ENCODE assay signal across 19 cellular contexts in the genomic region with DNA sequence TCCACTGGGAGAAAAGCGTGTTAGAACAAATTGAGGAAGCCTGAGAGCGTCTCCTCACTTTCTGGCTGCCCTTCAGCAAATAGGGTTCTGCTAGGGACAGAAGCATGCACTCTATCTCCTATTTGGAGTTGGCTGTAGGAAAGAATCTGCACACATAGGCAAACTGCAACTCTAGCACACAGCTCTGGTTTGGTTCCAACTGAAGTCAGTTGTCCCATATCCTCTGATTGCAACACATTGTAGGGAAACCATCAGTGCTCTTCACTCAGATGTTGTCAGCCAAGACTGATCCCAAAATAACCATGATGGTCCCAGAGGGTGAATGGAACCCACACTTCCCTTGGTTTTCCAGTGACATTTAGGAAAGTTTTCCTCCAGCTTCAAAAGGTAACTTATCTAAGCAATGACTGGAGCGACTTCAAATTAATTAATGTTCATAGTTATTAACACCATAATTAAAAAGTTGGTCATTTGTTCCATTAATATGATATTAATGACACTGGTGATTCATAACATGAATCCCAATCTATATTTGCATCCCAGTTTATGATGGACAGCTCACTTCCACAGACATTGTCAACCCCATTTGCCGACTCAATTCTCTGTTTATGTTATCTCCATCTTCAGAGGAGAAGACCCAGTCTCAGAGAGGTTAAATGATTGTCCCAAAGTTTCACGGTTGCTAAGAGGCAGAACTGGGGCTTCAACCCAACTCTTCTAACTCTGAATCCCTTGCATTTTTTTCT.
"Had no signal": no experiment of that assay in that cellular context is flagged by ENCODE, and none has a peak within 500 bp of the region (broad histone marks: within the 10 kb centered on the region; RNA-seq: fewer than 3 reads in every experiment).

No MANE protein-coding gene starts in this region.

- H3K9me3 ChIP-seq: left lung, pancreas, right lobe of liver, testis had no signal

- H3K4me3 ChIP-seq: left lung, pancreas, right lobe of liver, testis had no signal

- H3K27me3 ChIP-seq: left lung, pancreas, right lobe of liver, testis had no signal

- H3K36me3 ChIP-seq: left lung, pancreas, right lobe of liver had no signal

- DNase-seq: activated CD4-positive, alpha-beta T cell treated with anti-CD3 and anti-CD28 coated beads for 1 hour; activated CD4-positive, alpha-beta T cell treated with anti-CD3 and anti-CD28 coated beads, Interleukin-2, amount 50 U/mL, for 1 hour; activated CD8-positive, alpha-beta T cell treated with anti-CD3 and anti-CD28 coated beads, Interleukin-2, amount 10 ng/mL, durations not matched to agents 7 days and 5 days; activated gamma-delta T cell; activated naive CD4-positive, alpha-beta T cell treated with anti-CD3 and anti-CD28 coated beads, Interleukin-2, amount 50 U/mL, for 16 hours; activated naive CD8-positive, alpha-beta T cell treated with anti-CD3 and anti-CD28 coated beads, Interleukin-2, amount 50 U/mL, for 24 hours; anterior cingulate cortex; caudate nucleus; effector memory CD4-positive, alpha-beta T cell; kidney; left lung; nephron progenitor cell; pancreas; right lobe of liver; stimulated activated CD4-positive, alpha-beta T cell treated with anti-CD3 and anti-CD28 coated beads, Interleukin-2, amount 100 ng/mL, for 48 hours; stimulated activated CD8-positive, alpha-beta memory T cell treated with anti-CD3 and anti-CD28 coated beads, Interleukin-4, amount 100 ng/mL, for 48 hours; stimulated activated naive B cell treated with anti-CD40 and anti-IgM and Interleukin-4, amounts not matched to agents 10 μg/mL and 1 μg/mL and 100 μg/mL, for 72 hours; T-cell; testis had no signal

- H3K27ac ChIP-seq: left lung, pancreas, right lobe of liver, testis had no signal

- ATAC-seq: activated CD8-positive, alpha-beta T cell treated with anti-CD3 and anti-CD28 coated beads, Interleukin-2, amount 10 ng/mL, durations not matched to agents 7 days and 5 days; activated naive CD8-positive, alpha-beta T cell treated with anti-CD3 and anti-CD28 coated beads, Interleukin-2, amount 50 U/mL, for 24 hours; left lung; stimulated activated naive B cell treated with anti-CD40 and anti-IgM and Interleukin-4, amounts not matched to agents 10 μg/mL and 1 μg/mL and 100 μg/mL, for 72 hours; T-cell had no signal

- H3K4me1 ChIP-seq: left lung, right lobe of liver, testis had no signal
